21 cellular contexts compared by ENCODE assay signal in genomic region chr16:88552166-88552565, GRCh38. TPM values are rescaled to one million over a fixed set of nuclear protein-coding genes. Genes with fewer than 3 reads are reported as not detected.
DNase-seq lines count a peak whose midpoint lies in the region; ATAC-seq, FAIRE-seq and TF ChIP-seq lines count a peak whose summit lies in the region.
"Had no signal": no experiment of that assay in that cellular context is flagged by ENCODE, and none has a peak within 500 bp of the region (broad histone marks: within the 10 kb centered on the region; RNA-seq: fewer than 3 reads in every experiment).

No MANE protein-coding gene starts in this region.

- TF ChIP-seq CTCF in spleen (IDR thresholded peaks at IDR 0.05 in 8 of 11, conservative IDR thresholded peaks at IDR 0.05 in 3 of 11) (no peak), H9 (conservative IDR thresholded peaks at IDR 0.05) (no peak)

- H3K27ac ChIP-seq in KOPT-K1 (ENCODE audit: low read depth, low read length, poor library complexity, severe bottlenecking) (peak overlapping the region; percentile 49), spleen (peak overlapping the region in 6 of 8 donors; percentile 27 to 78 (median 72)), H9 (ENCODE audit: insufficient read length, low read depth, low read length) (no peak overlapping the region)
- H3K27ac ChIP-seq: GM23248, SJSA1 had no signal

- H4K20me1 ChIP-seq in H9 (ENCODE audit: control insufficient read depth, insufficient read depth, insufficient read length), result no peaks in the 10 kb centered on the region

- no peak overlapping the region for H3K18ac ChIP-seq in H9 (ENCODE audit: insufficient read length, low read depth, low read length)

- H3K4me2 ChIP-seq in H9 (ENCODE audit: insufficient read depth, insufficient read length, low read length), result no peak overlapping the region

- no peak overlapping the region for H3T11ph ChIP-seq in H9 (ENCODE audit: low read length)

- no peaks in the 10 kb centered on the region for H3K79me2 ChIP-seq in H9 (ENCODE audit: insufficient read depth, low read length)

- H3K27me3 ChIP-seq in spleen (replicated peaks in 1 of 7) (peaks cover 0 to 26% (median 0%) of the 10 kb centered on the region in 7 donors), H9 (ENCODE audit: insufficient read depth, low read length) (no peaks in the 10 kb centered on the region; the same call in 1 of the 2 replicates)

- ATAC-seq in effector memory CD8-positive, alpha-beta T cell (replicated peaks), result no peak
- ATAC-seq in GM18909 (IDR thresholded peaks at IDR 0.05; ENCODE audit: poor library complexity, unreplicated experiment), result no peak

- DNase-seq in GM12891 (ENCODE audit: insufficient read length, low spot score) (no peak), spleen (no peak), NCI-H69 (lab: John Stamatoyannopoulos, UW) (no peak), H9 (no peak)
- DNase-seq in effector memory CD8-positive, alpha-beta T cell, result no peak
- DNase-seq: ACHN; AML-193; Caco-2; CD4-positive, CD25-positive, alpha-beta regulatory T cell; DMS153; EL; GM23248; NCI-H1417 treated with DMSO at 0.1 percent for 48 hours; NCI-H2029; NCI-H2171 treated with DMSO at 0.1 percent for 48 hours; NCI-H446 treated with DMSO at 0.1 percent for 48 hours; NCI-H748 treated with DMSO at 0.1 percent for 48 hours had no signal

- H3K4me3 ChIP-seq in spleen, result no peak overlapping the region
- H3K4me3 ChIP-seq: GM23248, SJSA1 had no signal

- H3K36me3 ChIP-seq in KOPT-K1 (ENCODE audit: insufficient read depth, low read length), result no peaks in the 10 kb centered on the region
- no peaks in the 10 kb centered on the region for H3K36me3 ChIP-seq in spleen
- H3K36me3 ChIP-seq: SJSA1 had no signal

- no peaks in the 10 kb centered on the region for H3K23me2 ChIP-seq in H9 (ENCODE audit: insufficient read length, low read depth, low read length, poor library complexity, severe bottlenecking)

- 69 to 86% (median 75%) methylated on average over 10 of the region's 10 CpGs for WGBS in spleen, 5 donors
- no CpG with 5 or more reads among the region's 10 CpGs for WGBS in H9 (ENCODE audit: extremely low coverage, insufficient read length, low lambda C conversion rate)

- TF ChIP-seq POLR2A in GM12891 (IDR thresholded peaks at IDR 0.05; ENCODE audit: low read depth, low read length) (no peak), spleen (IDR thresholded peaks at IDR 0.05) (no peak)

- peaks cover 6 to 56% (median 40%) of the 10 kb centered on the region in 6 donors for H3K4me1 ChIP-seq in spleen
- H3K4me1 ChIP-seq in H9 (ENCODE audit: insufficient read depth, low read length), result no peaks in the 10 kb centered on the region
- H3K4me1 ChIP-seq: SJSA1 had no signal

- H2BK120ac ChIP-seq in H9 (ENCODE audit: low read depth, low read length, poor library complexity, severe bottlenecking), result no peak overlapping the region

- H3K9ac ChIP-seq in H9 (ENCODE audit: extremely low read depth, insufficient read length, low read length), result no peak overlapping the region
- H3K9ac ChIP-seq: GM23248 had no signal

- H2AK5ac ChIP-seq in H9 (ENCODE audit: insufficient read length, low read length), result no peak overlapping the region

- H4K5ac ChIP-seq in H9 (ENCODE audit: insufficient read length, low read depth, low read length), result no peak overlapping the region

- peaks cover 27 to 37% of the 10 kb centered on the region in 2 donors for H3K4me1 Mint-ChIP-seq in effector memory CD8-positive, alpha-beta T cell (ENCODE audit: low read depth in 2 of 2)
- peaks cover 4 to 22% of the 10 kb centered on the region in 2 experiments; a peak in 3 of 4 replicates for H3K4me1 Mint-ChIP-seq in H9

- H4K91ac ChIP-seq in H9 (ENCODE audit: insufficient read length, low read depth, low read length), result no peak overlapping the region

- H3K23ac ChIP-seq in H9 (ENCODE audit: insufficient read length, low read depth, low read length), result no peak overlapping the region

- H3K9me3 ChIP-seq in KOPT-K1 (ENCODE audit: insufficient read depth, low read length, poor library complexity, severe bottlenecking) (no peaks in the 10 kb centered on the region), spleen (peaks cover 0 to 7% (median 0%) of the 10 kb centered on the region in 8 donors), H9 (ENCODE audit: control insufficient read depth, low read depth, low read length) (no peaks in the 10 kb centered on the region)

- H3K4me3 Mint-ChIP-seq in effector memory CD8-positive, alpha-beta T cell, result peak overlapping the region in 1 of 2 donors; percentile 27
- H3K4me3 Mint-ChIP-seq in H9, result no peak overlapping the region; a peak in 1 of 5 replicates
- H3K4me3 Mint-ChIP-seq: CD4-positive, CD25-positive, alpha-beta regulatory T cell; IgD-negative memory B cell had no signal

- no peak overlapping the region for H2BK15ac ChIP-seq in H9 (ENCODE audit: low read depth, low read length)

- intact Hi-C loops in spleen (cut with DNase I; ENCODE audit: low total_unique reads), result no loop called here

- peaks cover 3% of the 10 kb centered on the region for H3K36me3 Mint-ChIP-seq in effector memory CD8-positive, alpha-beta T cell (ENCODE audit: insufficient read depth)
- H3K36me3 Mint-ChIP-seq in H9 (ENCODE audit: insufficient read depth in 1 of 3, low read depth in 3 of 3), result no peaks in the 10 kb centered on the region; a peak in 1 of 7 replicates
- H3K36me3 Mint-ChIP-seq: CD4-positive, CD25-positive, alpha-beta regulatory T cell; IgD-negative memory B cell had no signal

- FAIRE-seq in GM12891 (lab: Jason Lieb, UNC), result peak; percentile 5

- no peak overlapping the region for H3K56ac ChIP-seq in H9 (ENCODE audit: insufficient read length, low read depth, low read length)

- no peaks in the 10 kb centered on the region for H3K79me1 ChIP-seq in H9 (ENCODE audit: insufficient read depth, low read depth, low read length, poor library complexity, severe bottlenecking)

- no peak overlapping the region for H2BK12ac ChIP-seq in H9 (ENCODE audit: insufficient read length, low read depth, low read length)

- no peaks in the 10 kb centered on the region for H3K27me3 Mint-ChIP-seq in effector memory CD8-positive, alpha-beta T cell
- peaks cover 31% of the 10 kb centered on the region for H3K27me3 Mint-ChIP-seq in H9 (ENCODE audit: low read depth)

- H3K27ac Mint-ChIP-seq in effector memory CD8-positive, alpha-beta T cell, result peak overlapping the region; percentile 71 to 75
- peak overlapping the region in 1 of 3 experiments; percentile 21; a peak in 1 of 7 replicates for H3K27ac Mint-ChIP-seq in H9
- H3K27ac Mint-ChIP-seq: IgD-negative memory B cell had no signal

- no peak overlapping the region for H2BK20ac ChIP-seq in H9 (ENCODE audit: low read depth, low read length, poor library complexity, severe bottlenecking)

- no peaks in the 10 kb centered on the region for H3K9me3 Mint-ChIP-seq in effector memory CD8-positive, alpha-beta T cell
- H3K9me3 Mint-ChIP-seq in H9, result peaks cover 3 to 4% of the 10 kb centered on the region in 2 experiments; a peak in 2 of 5 replicates

- H2BK5ac ChIP-seq in H9 (ENCODE audit: insufficient read length, low read length), result no peak overlapping the region

- H3K14ac ChIP-seq in H9 (ENCODE audit: insufficient read depth, low read length), result no peak overlapping the region; the same call in 1 of the 2 replicates

- no peak overlapping the region for H3K4ac ChIP-seq in H9 (ENCODE audit: low read depth, low read length)

- no peak overlapping the region for H4K8ac ChIP-seq in H9 (replicated peaks; ENCODE audit: insufficient read length, low read depth, low read length)

- no peak overlapping the region for H2AFZ ChIP-seq in H9 (ENCODE audit: low read length)
- H2AFZ ChIP-seq: GM23248 had no signal

TF ChIP-seq in GM12891, 5 proteins besides CTCF, POLR2A, EP300 and RAD21:
- TF ChIP-seq TAF1 (IDR thresholded peaks at IDR 0.05; ENCODE audit: low read depth, low read length), result no peak
- TF ChIP-seq POLR2AphosphoS5 (IDR thresholded peaks at IDR 0.05; ENCODE audit: low read depth, low read length), result no peak
- TF ChIP-seq POU2F2 (IDR thresholded peaks at IDR 0.05; ENCODE audit: low read depth, low read length), result no peak
- TF ChIP-seq SPI1 (IDR thresholded peaks at IDR 0.05; ENCODE audit: low read depth, low read length), result no peak
- TF ChIP-seq PAX5 (IDR thresholded peaks at IDR 0.05; ENCODE audit: insufficient read depth, low read length, severe bottlenecking), result no peak

RNA-seq across cellular contexts. Expression of gene ZC3H18, which starts 18.0 kb away (rescaled TPM):
- polyA plus RNA-seq in GM12891 (2012; ENCODE audit: low read depth, missing spikeins), result 26.0 TPM
- 10 to 100 TPM; 24.1 to 65.2 (median 53.6) TPM for total RNA-seq in spleen
- 10 to 100 TPM; 18.0 to 29.3 (median 18.3) TPM for polyA plus RNA-seq in spleen
- 69.7 and 78.2 TPM in 2 replicates for total RNA-seq in H9 (2021)
